19 cellular contexts compared by ENCODE assay signal in the genomic region with DNA sequence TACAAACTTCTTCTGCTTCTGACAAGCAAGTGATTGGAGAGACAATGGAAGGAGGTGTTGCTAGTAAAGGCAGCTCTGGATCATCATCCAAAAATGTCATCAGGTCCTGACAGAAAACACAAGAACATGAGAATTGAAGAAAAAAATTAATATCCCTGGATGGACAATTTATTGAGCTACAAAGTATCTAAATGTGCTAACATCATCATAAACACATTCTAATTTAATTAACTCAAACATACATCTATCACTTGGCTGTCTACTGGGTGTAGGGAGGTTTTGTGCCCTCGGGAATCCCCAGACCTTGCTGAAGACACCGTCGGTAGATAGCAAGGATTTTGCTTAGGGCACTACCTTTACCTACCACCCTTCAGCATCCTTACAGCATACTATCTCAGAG.
DNase-seq lines count a peak whose midpoint lies in the region; ATAC-seq, FAIRE-seq and TF ChIP-seq lines count a peak whose summit lies in the region.
"Had no signal": no experiment of that assay in that cellular context is flagged by ENCODE, and none has a peak within 500 bp of the region (broad histone marks: within the 10 kb centered on the region; RNA-seq: fewer than 3 reads in every experiment).

No MANE protein-coding gene starts in this region.

- H3K4me1 ChIP-seq in HepG2 (ENCODE audit: insufficient read depth, low read length), result no peaks in the 10 kb centered on the region
- H3K4me1 ChIP-seq in right lobe of liver, result no peaks in the 10 kb centered on the region
- peaks cover 22% of the 10 kb centered on the region for H3K4me1 ChIP-seq in astrocyte (ENCODE audit: insufficient read depth, low read length)

- ATAC-seq in HepG2, result no peak
- no peak for ATAC-seq in right lobe of liver
- no peak for ATAC-seq in stimulated activated naive B cell treated with anti-CD40 and anti-IgM and Interleukin-4, amounts not matched to agents 10 μg/mL and 1 μg/mL and 100 μg/mL, for 72 hours (replicated peaks)
- ATAC-seq in GM18520 (IDR thresholded peaks at IDR 0.05; ENCODE audit: unreplicated experiment), result no peak

- H3K4me2 ChIP-seq in HepG2 (ENCODE audit: low read depth, low read length) (no peak overlapping the region), astrocyte (ENCODE audit: low read length) (peak overlapping the region; percentile 74)

- no peak overlapping the region for H3K9ac ChIP-seq in HepG2 (ENCODE audit: insufficient read depth, low read depth, low read length)
- no peak overlapping the region for H3K9ac ChIP-seq in astrocyte (ENCODE audit: low read length)
- H3K9ac ChIP-seq: GM23248 had no signal

- WGBS in HepG2 (ENCODE audit: low lambda C conversion rate), result 0% methylated on average over 3 of the region's 3 CpGs
- 42% methylated on average over 3 of the region's 3 CpGs for WGBS in right lobe of liver (ENCODE audit: insufficient coverage, low coverage, low lambda C conversion rate, missing lambda C conversion rate)

- no peak overlapping the region for H3K4me3 Mint-ChIP-seq in astrocyte (ENCODE audit: unreplicated experiment)
- no peak overlapping the region for H3K4me3 Mint-ChIP-seq in stimulated activated naive B cell treated with anti-CD40 and anti-IgM and Interleukin-4, amounts not matched to agents 10 μg/mL and 1 μg/mL and 100 μg/mL, for 72 hours
- H3K4me3 Mint-ChIP-seq: CD4-positive, alpha-beta memory T cell had no signal

- H3K4me3 ChIP-seq in HepG2 (replicated peaks in 1 of 3; ENCODE audit: insufficient read depth in 1 of 3, low read depth in 2 of 3, low read length in 3 of 3) (no peak overlapping the region), right lobe of liver (no peak overlapping the region), astrocyte (ENCODE audit: insufficient read depth, low read depth, low read length) (no peak overlapping the region)
- H3K4me3 ChIP-seq: GM23248 had no signal

- POLR2A ChIA-PET in HepG2 (lab: Yijun Ruan, JAX), result no interaction called here

- no peak for TF ChIP-seq CTCF in HepG2 (CRISPR knock-in tag; IDR thresholded peaks at IDR 0.05)
- no peak for TF ChIP-seq CTCF in right lobe of liver (IDR thresholded peaks at IDR 0.05)
- no peak for TF ChIP-seq CTCF in astrocyte (IDR thresholded peaks at IDR 0.05; ENCODE audit: insufficient read depth, low read depth, low read length)

- H3K27ac ChIP-seq in HepG2 (ENCODE audit: extremely low read length, insufficient read depth, low read length) (no peak overlapping the region), right lobe of liver (no peak overlapping the region), astrocyte (ENCODE audit: low read depth, low read length) (no peak overlapping the region)
- H3K27ac ChIP-seq: 22Rv1, GM23248 had no signal

- no peaks in the 10 kb centered on the region for H3K9me3 ChIP-seq in HepG2 (ENCODE audit: low read length)
- H3K9me3 ChIP-seq in right lobe of liver, result no peaks in the 10 kb centered on the region
- no peaks in the 10 kb centered on the region for H3K9me3 ChIP-seq in astrocyte (ENCODE audit: insufficient read depth, low read depth, low read length)

- H3K27me3 ChIP-seq in HepG2 (ENCODE audit: control insufficient read depth in 1 of 2, insufficient read depth in 2 of 2, low read length in 2 of 2) (peaks cover 0 to 5% of the 10 kb centered on the region in 2 experiments; a peak in 1 of 5 replicates), right lobe of liver (no peaks in the 10 kb centered on the region), astrocyte (ENCODE audit: insufficient read depth, low read length) (no peaks in the 10 kb centered on the region)

- no peaks in the 10 kb centered on the region for H3K36me3 Mint-ChIP-seq in astrocyte (ENCODE audit: low read depth, unreplicated experiment)
- no peaks in the 10 kb centered on the region for H3K36me3 Mint-ChIP-seq in stimulated activated naive B cell treated with anti-CD40 and anti-IgM and Interleukin-4, amounts not matched to agents 10 μg/mL and 1 μg/mL and 100 μg/mL, for 72 hours
- H3K36me3 Mint-ChIP-seq: CD4-positive, alpha-beta memory T cell had no signal

- H3K27ac Mint-ChIP-seq in astrocyte (ENCODE audit: unreplicated experiment), result peak overlapping the region; percentile 35
- H3K27ac Mint-ChIP-seq in stimulated activated naive B cell treated with anti-CD40 and anti-IgM and Interleukin-4, amounts not matched to agents 10 μg/mL and 1 μg/mL and 100 μg/mL, for 72 hours, result peak overlapping the region; percentile 31

- no peaks in the 10 kb centered on the region for H4K20me1 ChIP-seq in HepG2 (ENCODE audit: insufficient read depth, low read length)
- H4K20me1 ChIP-seq in astrocyte (ENCODE audit: insufficient read depth, low read length), result no peaks in the 10 kb centered on the region

- no peak for TF ChIP-seq EP300 in HepG2 (IDR thresholded peaks at IDR 0.05; ENCODE audit: low read depth in 2 of 2, low read length in 2 of 2)
- TF ChIP-seq EP300 in HepG2 (CRISPR knock-in tag; IDR thresholded peaks at IDR 0.05; ENCODE audit: borderline replicate concordance), result no peak

- no peak for DNase-seq in HepG2 (ENCODE audit: low spot score)
- DNase-seq in right lobe of liver, result no peak
- no peak for DNase-seq in astrocyte (ENCODE audit: low read depth)
- no peak for DNase-seq in stimulated activated naive B cell treated with anti-CD40 and anti-IgM and Interleukin-4, amounts not matched to agents 10 μg/mL and 1 μg/mL and 100 μg/mL, for 72 hours
- no peak for DNase-seq in NCI-H1105 (lab: John Stamatoyannopoulos, UW)
- DNase-seq: AML-193; C1 segment of cervical spinal cord; Calu3; CD4-positive, alpha-beta memory T cell; COR-L47; DMS79 treated with DMSO at 0.1 percent for 48 hours; H7 had no signal

- CTCF ChIA-PET in HepG2 (lab: Yijun Ruan, JAX; ENCODE audit: low intra/inter-chr PET ratio, low total read pairs), result no interaction called here

- TF ChIP-seq POLR2A in HepG2 (IDR thresholded peaks at IDR 0.05; ENCODE audit: insufficient read depth in 1 of 2, low read depth in 2 of 2, low read length in 2 of 2) (no peak), right lobe of liver (IDR thresholded peaks at IDR 0.05) (no peak)

- H3K4me1 Mint-ChIP-seq in astrocyte (ENCODE audit: low read depth, unreplicated experiment), result peaks cover 28% of the 10 kb centered on the region
- H3K4me1 Mint-ChIP-seq in stimulated activated naive B cell treated with anti-CD40 and anti-IgM and Interleukin-4, amounts not matched to agents 10 μg/mL and 1 μg/mL and 100 μg/mL, for 72 hours, result peaks cover 12 to 34% of the 10 kb centered on the region in 2 donors

- no peaks in the 10 kb centered on the region for H3K9me3 Mint-ChIP-seq in astrocyte (ENCODE audit: unreplicated experiment)
- no peaks in the 10 kb centered on the region for H3K9me3 Mint-ChIP-seq in stimulated activated naive B cell treated with anti-CD40 and anti-IgM and Interleukin-4, amounts not matched to agents 10 μg/mL and 1 μg/mL and 100 μg/mL, for 72 hours
- H3K9me3 Mint-ChIP-seq: CD4-positive, alpha-beta memory T cell had no signal

- no peak for TF ChIP-seq RAD21 in HepG2 (CRISPR knock-in tag; IDR thresholded peaks at IDR 0.05)

- H3K36me3 ChIP-seq in HepG2 (replicated peaks in 1 of 2; ENCODE audit: control insufficient read depth in 1 of 2, insufficient read depth in 2 of 2, low read length in 2 of 2) (no peaks in the 10 kb centered on the region), right lobe of liver (no peaks in the 10 kb centered on the region), astrocyte (ENCODE audit: insufficient read depth, low read length) (no peaks in the 10 kb centered on the region)

- no peak overlapping the region for H2AFZ ChIP-seq in HepG2 (ENCODE audit: low read length)
- no peak overlapping the region for H2AFZ ChIP-seq in astrocyte (ENCODE audit: low read depth, low read length)
- H2AFZ ChIP-seq: GM23248 had no signal

- in situ Hi-C loops in HepG2 (cut with HindIII; ENCODE audit: extremely low pct_ligation_motif_present, low pct_unique_long_range_greater_than_20kb), result no loop called here

- FAIRE-seq in HepG2 (lab: Jason Lieb, UNC), result no peak
- no peak for FAIRE-seq in astrocyte (lab: Jason Lieb, UNC)
- FAIRE-seq: A204.1, GM12892, GM19239, H1 had no signal

- H3K27me3 Mint-ChIP-seq in astrocyte (ENCODE audit: low read depth, unreplicated experiment), result no peaks in the 10 kb centered on the region
- H3K27me3 Mint-ChIP-seq in stimulated activated naive B cell treated with anti-CD40 and anti-IgM and Interleukin-4, amounts not matched to agents 10 μg/mL and 1 μg/mL and 100 μg/mL, for 72 hours, result no peaks in the 10 kb centered on the region

- H3K79me2 ChIP-seq in HepG2 (ENCODE audit: insufficient read depth, low read length) (no peaks in the 10 kb centered on the region), astrocyte (ENCODE audit: insufficient read depth, low read length) (no peaks in the 10 kb centered on the region)

- intact Hi-C loops in HepG2 (cut with micrococcal nuclease; ENCODE audit: unreplicated experiment) (no loop called here), right lobe of liver (cut with DNase I) (no loop called here)

- no TSS peak for BruUV-seq in HepG2 (replicated peaks; lab: Mats Ljungman, UMichigan)

TF ChIP-seq in HepG2, 621 proteins besides CTCF, POLR2A, EP300 and RAD21:
- peak; percentile 58 for TF ChIP-seq MAFF (IDR thresholded peaks at IDR 0.05; ENCODE audit: low read depth, low read length)
- TF ChIP-seq, protein P1, sequence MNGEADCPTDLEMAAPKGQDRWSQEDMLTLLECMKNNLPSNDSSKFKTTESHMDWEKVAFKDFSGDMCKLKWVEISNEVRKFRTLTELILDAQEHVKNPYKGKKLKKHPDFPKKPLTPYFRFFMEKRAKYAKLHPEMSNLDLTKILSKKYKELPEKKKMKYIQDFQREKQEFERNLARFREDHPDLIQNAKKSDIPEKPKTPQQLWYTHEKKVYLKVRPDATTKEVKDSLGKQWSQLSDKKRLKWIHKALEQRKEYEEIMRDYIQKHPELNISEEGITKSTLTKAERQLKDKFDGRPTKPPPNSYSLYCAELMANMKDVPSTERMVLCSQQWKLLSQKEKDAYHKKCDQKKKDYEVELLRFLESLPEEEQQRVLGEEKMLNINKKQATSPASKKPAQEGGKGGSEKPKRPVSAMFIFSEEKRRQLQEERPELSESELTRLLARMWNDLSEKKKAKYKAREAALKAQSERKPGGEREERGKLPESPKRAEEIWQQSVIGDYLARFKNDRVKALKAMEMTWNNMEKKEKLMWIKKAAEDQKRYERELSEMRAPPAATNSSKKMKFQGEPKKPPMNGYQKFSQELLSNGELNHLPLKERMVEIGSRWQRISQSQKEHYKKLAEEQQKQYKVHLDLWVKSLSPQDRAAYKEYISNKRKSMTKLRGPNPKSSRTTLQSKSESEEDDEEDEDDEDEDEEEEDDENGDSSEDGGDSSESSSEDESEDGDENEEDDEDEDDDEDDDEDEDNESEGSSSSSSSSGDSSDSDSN (CRISPR knock-in tag; IDR thresholded peaks at IDR 0.05), result no peak
- peak; percentile 50 to 72 for TF ChIP-seq MAFK (conservative IDR thresholded peaks at IDR 0.05 in 1 of 2, IDR thresholded peaks at IDR 0.05 in 1 of 2; ENCODE audit: low read length in 2 of 2)
